In genomic region chr11:27497284-27497866, GRCh38 we compare ENCODE assay signal across 8 cellular contexts. TPM values are rescaled to one million over a fixed set of nuclear protein-coding genes. Genes with fewer than 3 reads are reported as not detected.
DNase-seq lines count a peak whose midpoint lies in the region; ATAC-seq and TF ChIP-seq lines count a peak whose summit lies in the region.

No MANE protein-coding gene starts in this region.

- no peak overlapping the region for H3K4me2 ChIP-seq in PC-9

- H3K9me2 ChIP-seq in PC-9 (ENCODE audit: insufficient read depth), result no peaks in the 10 kb centered on the region

- intact Hi-C loops in PC-9 (cut with micrococcal nuclease; ENCODE audit: unreplicated experiment), result no loop called here
- intact Hi-C loops in spleen (cut with DNase I; ENCODE audit: low total_unique reads), result loop anchor here (10.0 kb wide), 1 partner anchor 1203 kb away; no protein-coding TSS in a partner anchor
- intact Hi-C loops in gastrocnemius medialis (cut with DNase I; ENCODE audit: low total_unique reads), result no loop called here

- in situ Hi-C loops in gastrocnemius medialis (cut with MboI; ENCODE audit: low sequenced_read_pairs in 4 of 4), result loop anchor here in 3 of 4 donors (5.0 to 25.0 kb wide), 5 partner anchors 63 to 313 kb away; partner anchors contain the start of gene CCDC34 (in 2 of the 3)

- no peaks in the 10 kb centered on the region for H3K27me3 ChIP-seq in PC-9 (ENCODE audit: insufficient read depth, low read depth)
- no peaks in the 10 kb centered on the region for H3K27me3 ChIP-seq in spleen (replicated peaks in 1 of 7)
- H3K27me3 ChIP-seq in gastrocnemius medialis, result no peaks in the 10 kb centered on the region

- CTCF ChIA-PET in PC-9 (lab: Charles Lee), result interaction anchor here (0.6 to 0.7 kb wide), 3 partner anchors 15 to 1632 kb away, joined by 3 to 5 read pairs (median 4); no protein-coding TSS in a partner anchor

- no peak overlapping the region for H2AFZ ChIP-seq in PC-9

- BruUV-seq in PC-9 (replicated peaks; lab: Mats Ljungman, UMichigan), result no TSS peak

- H3K4me1 ChIP-seq in PC-9 (replicated peaks; ENCODE audit: insufficient read depth), result no peaks in the 10 kb centered on the region
- peaks cover 0 to 33% (median 27%) of the 10 kb centered on the region in 6 donors for H3K4me1 ChIP-seq in spleen
- H3K4me1 ChIP-seq in gastrocnemius medialis, result peaks cover 20 to 22% of the 10 kb centered on the region in 2 donors

- peak; percentile 74 for ATAC-seq in GM18861 (IDR thresholded peaks at IDR 0.05; ENCODE audit: unreplicated experiment)
- ATAC-seq in HG03139 (IDR thresholded peaks at IDR 0.05; ENCODE audit: unreplicated experiment), result peak; percentile 56
- ATAC-seq in gastrocnemius medialis, result no peak

- H3K79me2 ChIP-seq in PC-9 (ENCODE audit: low read depth), result peaks cover 14% of the 10 kb centered on the region

- H3F3A ChIP-seq in PC-9 (ENCODE audit: insufficient read depth, low read depth), result peaks cover 21% of the 10 kb centered on the region

- POLR2A ChIA-PET in PC-9 (lab: Charles Lee; ENCODE audit: unreplicated experiment), result interaction anchor here (0.5 kb wide), 1 partner anchor 11 kb away, joined by 3 read pairs; no protein-coding TSS in a partner anchor

- no peaks in the 10 kb centered on the region for H3K9me3 ChIP-seq in PC-9 (ENCODE audit: insufficient read depth, low read depth)
- no peaks in the 10 kb centered on the region for H3K9me3 ChIP-seq in spleen
- H3K9me3 ChIP-seq in gastrocnemius medialis, result no peaks in the 10 kb centered on the region

- peaks cover 38% of the 10 kb centered on the region for H3K36me3 ChIP-seq in PC-9 (ENCODE audit: low read depth)
- H3K36me3 ChIP-seq in spleen, result peaks cover 0 to 93% (median 55%) of the 10 kb centered on the region in 6 donors
- peaks cover 0 to 50% of the 10 kb centered on the region in 2 donors for H3K36me3 ChIP-seq in gastrocnemius medialis

- H3K4me3 ChIP-seq in PC-9, result no peak overlapping the region
- no peak overlapping the region for H3K4me3 ChIP-seq in spleen
- H3K4me3 ChIP-seq in gastrocnemius medialis, result no peak overlapping the region

- TF ChIP-seq CTCF in PC-9 (conservative IDR thresholded peaks at IDR 0.05) (peak; percentile 56), spleen (IDR thresholded peaks at IDR 0.05 in 8 of 11, conservative IDR thresholded peaks at IDR 0.05 in 3 of 11) (peak in 7 of 11 experiments; percentile 10 to 51 (median 41)), gastrocnemius medialis (IDR thresholded peaks at IDR 0.05 in 4 of 5, conservative IDR thresholded peaks at IDR 0.05 in 1 of 5) (peak in 2 of 5 experiments; percentile 30 to 48)

- DNase-seq in Ammon's horn (ENCODE audit: low spot score) (peak; percentile 28), PC-9 (no peak), fibroblast of peridontal ligament (ENCODE audit: extremely low read depth) (peak; percentile 55), spleen (no peak), gastrocnemius medialis (no peak)
- no peak for DNase-seq in activated T-cell treated with anti-CD3 and anti-CD28 coated beads, Interleukin-2, amount 50 U/mL, for 1 hour

- H4K20me1 ChIP-seq in PC-9 (ENCODE audit: insufficient read depth), result peaks cover 35% of the 10 kb centered on the region

- TF ChIP-seq POLR2A in spleen (IDR thresholded peaks at IDR 0.05) (no peak), gastrocnemius medialis (IDR thresholded peaks at IDR 0.05) (no peak)

- H3K27ac ChIP-seq in PC-9 (no peak overlapping the region), spleen (no peak overlapping the region), gastrocnemius medialis (no peak overlapping the region)

RNA-seq across cellular contexts. Expression of gene LIN7C, which starts 9.2 kb away (rescaled TPM):
- 21.2 and 30.6 TPM in 2 replicates for total RNA-seq in PC-9 (2021)
- total RNA-seq in spleen, result 10 to 100 TPM; 24.7 to 42.4 (median 31.2) TPM
- 1 to 10 TPM; 4.8 to 8.9 (median 6.4) TPM for polyA plus RNA-seq in spleen
- total RNA-seq in gastrocnemius medialis, result 10 to 100 TPM; 10.6 to 22.8 (median 13.8) TPM

RNA-seq across cellular contexts. Expression of gene LGR4, which starts 24.8 kb away (rescaled TPM):
- total RNA-seq in PC-9 (2021), result 33.4 and 37.4 TPM in 2 replicates
- total RNA-seq in spleen, result 10 to 100 TPM; 12.3 to 47.2 (median 33.8) TPM
- 1 to 10 TPM; 1.5 to 5.1 (median 1.5) TPM for polyA plus RNA-seq in spleen
- 10 to 100 TPM in 3 of 4 donors, 1 to 10 TPM in 1; 5.5 to 37.6 (median 11.8) TPM for total RNA-seq in gastrocnemius medialis

Comparison
In these comparisons a context has a peak if more than half of its experiments do, and no peak if none do; other contexts are left out.
1. DNase-seq: peak in Ammon's horn (single experiment) and fibroblast of peridontal ligament (single experiment); none in PC-9 (0 of 2), spleen (single experiment), gastrocnemius medialis (0 of 2) and activated T-cell treated with anti-CD3 and anti-CD28 coated beads, Interleukin-2, amount 50 U/mL, for 1 hour (single experiment).
2. ATAC-seq: peak in GM18861 (single experiment) and HG03139 (single experiment); none in gastrocnemius medialis (0 of 2).